ENCODE assay signal across 21 cellular contexts in genomic region chr15:88489321-88489720, GRCh38. TPM values are rescaled to one million over a fixed set of nuclear protein-coding genes. Genes with fewer than 3 reads are reported as not detected.
DNase-seq lines count a peak whose midpoint lies in the region; ATAC-seq and TF ChIP-seq lines count a peak whose summit lies in the region.
"Had no signal": no experiment of that assay in that cellular context is flagged by ENCODE, and none has a peak within 500 bp of the region (broad histone marks: within the 10 kb centered on the region; RNA-seq: fewer than 3 reads in every experiment).

No MANE protein-coding gene starts in this region.

- no peaks in the 10 kb centered on the region for H3K4me1 Mint-ChIP-seq in T-helper 2 cell treated with Interferon-gamma antibody and Interleukin-4, amounts not matched to agents 5 μg/mL and 100 μg/mL, for 36 hours (ENCODE audit: low read depth)

- H3K4me1 ChIP-seq in BE2C (no peaks in the 10 kb centered on the region; the same call in 1 of the 2 replicates), PC-3 (ENCODE audit: insufficient read depth, low read length) (peaks cover 8% of the 10 kb centered on the region)

- H3K9me2 ChIP-seq in PC-3 (replicated peaks; ENCODE audit: low read length), result no peaks in the 10 kb centered on the region

- H3K27ac Mint-ChIP-seq in T-helper 2 cell treated with Interferon-gamma antibody and Interleukin-4, amounts not matched to agents 5 μg/mL and 100 μg/mL, for 36 hours, result no peak overlapping the region
- H3K27ac Mint-ChIP-seq: activated naive CD4-positive, alpha-beta T cell treated with anti-CD3 and anti-CD28 coated beads for 36 hours had no signal

- no peak overlapping the region for H3K4me3 Mint-ChIP-seq in T-helper 2 cell treated with Interferon-gamma antibody and Interleukin-4, amounts not matched to agents 5 μg/mL and 100 μg/mL, for 36 hours
- H3K4me3 Mint-ChIP-seq: activated naive CD4-positive, alpha-beta T cell treated with anti-CD3 and anti-CD28 coated beads for 36 hours; activated T-cell treated with anti-CD3 and anti-CD28 coated beads, Interleukin-2, amount 50 U/mL, for 4 hours; central memory CD8-positive, alpha-beta T cell had no signal

- H3K4me3 ChIP-seq in BE2C (ENCODE audit: low read depth, low read length) (no peak overlapping the region), H7 (ENCODE audit: insufficient read depth, low read depth, low read length) (no peak overlapping the region), PC-3 (ENCODE audit: low read length) (no peak overlapping the region)
- H3K4me3 ChIP-seq: MG63 had no signal

- no peak overlapping the region for H3K27ac ChIP-seq in PC-3 (ENCODE audit: low read length)
- H3K27ac ChIP-seq: C4-2B, epithelial cell of prostate had no signal

- no peak for DNase-seq in BE2C
- peak; percentile 72 for DNase-seq in H7
- DNase-seq in PC-3, result no peak
- DNase-seq in iPS-NIHi11 (ENCODE audit: low spot score), result peak; percentile 52
- no peak for DNase-seq in KG1 (lab: John Stamatoyannopoulos, UW)
- no peak for DNase-seq in T1000 (lab: John Stamatoyannopoulos, UW)
- no peak for DNase-seq in T-helper 2 cell treated with Interferon-gamma antibody and Interleukin-4, amounts not matched to agents 5 μg/mL and 100 μg/mL, for 36 hours (ENCODE audit: low spot score)
- DNase-seq in ecto neural progenitor cell (ENCODE audit: low spot score), result no peak
- DNase-seq: activated CD8-positive, alpha-beta memory T cell treated with anti-CD3 and anti-CD28 coated beads for 24 hours; activated naive CD4-positive, alpha-beta T cell treated with anti-CD3 and anti-CD28 coated beads for 36 hours; activated T-cell treated with anti-CD3 and anti-CD28 coated beads, Interleukin-2, amount 50 U/mL, for 4 hours; aorta; foreskin melanocyte; MG63; NCI-H1694 treated with DMSO at 0.1 percent for 48 hours; OCI-M1; SHP77; substantia nigra had no signal

- H3K9me3 ChIP-seq in BE2C (no peaks in the 10 kb centered on the region), PC-3 (ENCODE audit: low read length) (no peaks in the 10 kb centered on the region)
- H3K9me3 ChIP-seq: MG63 had no signal

- no peak for ATAC-seq in PC-3
- ATAC-seq: activated T-cell treated with anti-CD3 and anti-CD28 coated beads, Interleukin-2, amount 50 U/mL, for 4 hours had no signal

- no peak overlapping the region for H3K9ac ChIP-seq in PC-3 (ENCODE audit: low read length)

- H3K36me3 ChIP-seq in BE2C (no peaks in the 10 kb centered on the region), H7 (replicated peaks; ENCODE audit: control insufficient read depth, insufficient read depth, low read length) (no peaks in the 10 kb centered on the region), PC-3 (ENCODE audit: low read depth, low read length) (no peaks in the 10 kb centered on the region)
- H3K36me3 ChIP-seq: MG63 had no signal

- CTCF ChIA-PET in PC-3 (lab: Charles Lee), result no interaction called here

- POLR2A ChIA-PET in PC-3 (lab: Charles Lee; ENCODE audit: unreplicated experiment), result no interaction called here

- no peaks in the 10 kb centered on the region for H3K9me3 Mint-ChIP-seq in T-helper 2 cell treated with Interferon-gamma antibody and Interleukin-4, amounts not matched to agents 5 μg/mL and 100 μg/mL, for 36 hours
- H3K9me3 Mint-ChIP-seq: activated naive CD4-positive, alpha-beta T cell treated with anti-CD3 and anti-CD28 coated beads for 36 hours; activated T-cell treated with anti-CD3 and anti-CD28 coated beads, Interleukin-2, amount 50 U/mL, for 4 hours; central memory CD8-positive, alpha-beta T cell had no signal

- H3K27me3 ChIP-seq in BE2C (no peaks in the 10 kb centered on the region), H7 (ENCODE audit: control insufficient read depth, insufficient read depth, low read length) (no peaks in the 10 kb centered on the region), PC-3 (ENCODE audit: low read length) (no peaks in the 10 kb centered on the region)
- H3K27me3 ChIP-seq: MG63 had no signal

- TF ChIP-seq CTCF in BE2C (IDR thresholded peaks at IDR 0.05; ENCODE audit: low read depth, low read length) (peak; percentile 25; the same call in 1 of the 2 replicates), PC-3 (conservative IDR thresholded peaks at IDR 0.05; ENCODE audit: low read depth, low read length) (0 out of 2 replicates have a peak, but pooled peaks have one; percentile 13)

- no peaks in the 10 kb centered on the region for H3K79me2 ChIP-seq in PC-3 (ENCODE audit: low read length)

- no peaks in the 10 kb centered on the region for H4K20me1 ChIP-seq in PC-3 (ENCODE audit: low read length)

- intact Hi-C loops in PC-3 (cut with micrococcal nuclease), result no loop called here

- H3K36me3 Mint-ChIP-seq in T-helper 2 cell treated with Interferon-gamma antibody and Interleukin-4, amounts not matched to agents 5 μg/mL and 100 μg/mL, for 36 hours (ENCODE audit: low read depth), result no peaks in the 10 kb centered on the region

- BruUV-seq in PC-3 (replicated peaks; lab: Mats Ljungman, UMichigan), result no TSS peak

- H3F3A ChIP-seq in PC-3 (ENCODE audit: low read length, unreplicated experiment), result no peaks in the 10 kb centered on the region

- no peak overlapping the region for H2AFZ ChIP-seq in PC-3 (ENCODE audit: low read length)

- H3K27me3 Mint-ChIP-seq in T-helper 2 cell treated with Interferon-gamma antibody and Interleukin-4, amounts not matched to agents 5 μg/mL and 100 μg/mL, for 36 hours (ENCODE audit: low read depth), result no peaks in the 10 kb centered on the region
- H3K27me3 Mint-ChIP-seq: central memory CD8-positive, alpha-beta T cell had no signal

- H3K4me2 ChIP-seq in PC-3 (ENCODE audit: low read length), result no peak overlapping the region

RNA-seq across cellular contexts. Expression of gene MRPS11, which starts 21.8 kb away (rescaled TPM):
- polyA plus RNA-seq in BE2C (2012; ENCODE audit: insufficient read depth, insufficient read length, low read depth), result 159 TPM
- 41.1 and 58.9 TPM in 2 replicates for total RNA-seq in H7 (2014; rRNA removed; shearing (Covaris generic))
- total RNA-seq in PC-3 (2014; rRNA removed), result 76.0 and 92.7 TPM in 2 replicates

RNA-seq across cellular contexts. Expression of gene MRPL46, which starts 22.1 kb away (rescaled TPM):
- polyA plus RNA-seq in BE2C (2012; ENCODE audit: insufficient read depth, insufficient read length, low read depth), result 104 TPM
- 29.7 and 31.9 TPM in 2 replicates for total RNA-seq in H7 (2014; rRNA removed; shearing (Covaris generic))
- 33.9 and 42.7 TPM in 2 replicates for total RNA-seq in PC-3 (2014; rRNA removed)

RNA-seq across cellular contexts. Expression of gene DET1, which starts 57.2 kb away (rescaled TPM):
- 14.9 TPM for polyA plus RNA-seq in BE2C (2012; ENCODE audit: insufficient read depth, insufficient read length, low read depth)
- 7.7 and 8.2 TPM in 2 replicates for total RNA-seq in H7 (2014; rRNA removed; shearing (Covaris generic))
- total RNA-seq in PC-3 (2014; rRNA removed), result 1.5 and 1.6 TPM in 2 replicates

Comparison
In these comparisons a context has a peak if more than half of its experiments do, and no peak if none do; other contexts are left out.
1. DNase-seq: peak in H7 (single experiment) and iPS-NIHi11 (single experiment); none in BE2C (single experiment), PC-3 (single experiment), KG1 (single experiment), T1000 (single experiment), T-helper 2 cell treated with Interferon-gamma antibody and Interleukin-4, amounts not matched to agents 5 μg/mL and 100 μg/mL, for 36 hours (single experiment) and ecto neural progenitor cell (single experiment).